Comparison of ENCODE assay signal across 8 cellular contexts in the genomic region with DNA sequence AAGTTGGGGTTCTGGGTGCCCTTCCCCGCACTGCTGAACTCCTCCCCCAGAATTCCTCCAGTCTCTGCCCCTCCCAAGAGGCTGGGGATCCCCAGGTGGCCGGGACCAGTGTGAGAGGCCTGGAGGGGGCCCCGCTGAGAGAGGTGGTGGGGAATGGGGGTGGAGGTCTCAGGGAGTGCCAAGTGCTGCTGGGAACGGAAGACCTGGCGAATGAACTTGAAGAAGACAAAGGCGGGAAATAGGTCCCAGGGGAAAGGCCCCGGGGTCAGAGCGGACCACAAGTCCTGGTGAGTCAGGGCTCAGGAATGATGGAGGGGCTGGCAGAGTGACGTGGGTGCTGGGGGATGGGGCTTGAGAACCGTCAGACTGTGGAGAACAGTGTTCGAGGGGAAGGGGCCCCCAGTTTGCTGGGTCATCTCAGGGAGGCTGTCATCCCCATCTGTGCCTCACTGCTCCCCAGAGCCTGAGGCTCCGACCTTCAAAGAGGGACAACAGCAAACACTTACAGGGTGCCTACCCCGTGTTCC. TPM values are rescaled to one million over a fixed set of nuclear protein-coding genes. Genes with fewer than 3 reads are reported as not detected.
DNase-seq lines count a peak whose midpoint lies in the region; FAIRE-seq and TF ChIP-seq lines count a peak whose summit lies in the region.

No MANE protein-coding gene starts in this region.

- H4K91ac ChIP-seq in H1 (replicated peaks; ENCODE audit: insufficient read length, low read length), result peak overlapping the region; percentile 59
- H4K91ac ChIP-seq in mesenchymal stem cell (ENCODE audit: low read length), result peak overlapping the region; percentile 89

- H3K14ac ChIP-seq in H1 (ENCODE audit: insufficient read length), result no peak overlapping the region
- peak overlapping the region in 1 of 2 experiments; percentile 96 for H3K14ac ChIP-seq in mesenchymal stem cell (ENCODE audit: low read length in 2 of 2)

- H3K36me3 ChIP-seq in H1 (ENCODE audit: control insufficient read depth in 2 of 4, insufficient read depth in 4 of 4, low read length in 3 of 4) (no peaks in the 10 kb centered on the region; a peak in 1 of 8 replicates), mesenchymal stem cell (ENCODE audit: control insufficient read depth in 1 of 2, insufficient read depth in 2 of 2, low read depth in 1 of 2, low read length in 2 of 2) (no peaks in the 10 kb centered on the region), MM.1S (replicated peaks; ENCODE audit: insufficient read depth, low read length) (no peaks in the 10 kb centered on the region)

- no peak for TF ChIP-seq RAD21 in H1 (IDR thresholded peaks at IDR 0.05 in 1 of 2, conservative IDR thresholded peaks at IDR 0.05 in 1 of 2; ENCODE audit: low read depth in 2 of 2, low read length in 2 of 2)

- DNase-seq in AG08395 (ENCODE audit: low spot score) (peak; percentile 96), HuH-7 (ENCODE audit: low spot score) (peak; percentile 54), H1 (ENCODE audit: low read depth in 1 of 2, low spot score in 2 of 2) (peak; percentile 76 to 95), mesenchymal stem cell (peak; percentile 96), NCI-H510A treated with DMSO at 0.1 percent for 48 hours (lab: John Stamatoyannopoulos, UW) (no peak), T-helper 9 cell (no peak), MM.1S (no peak)
- no peak for DNase-seq in activated CD8-positive, alpha-beta memory T cell treated with anti-CD3 and anti-CD28 coated beads, Interleukin-2, amount 50 U/mL, for 4 hours

- H3K4me1 ChIP-seq in H1 (replicated peaks in 1 of 4; ENCODE audit: control insufficient read depth in 3 of 4, insufficient read depth in 4 of 4, low read length in 3 of 4) (peaks cover 3 to 9% (median 7%) of the 10 kb centered on the region in 4 experiments), mesenchymal stem cell (ENCODE audit: control insufficient read depth, insufficient read depth, low read depth, low read length) (peaks cover 20% of the 10 kb centered on the region), MM.1S (ENCODE audit: low read length) (no peaks in the 10 kb centered on the region)

- no peak overlapping the region for H3K56ac ChIP-seq in H1 (replicated peaks; ENCODE audit: insufficient read length, low read depth, low read length)

- CTCF ChIA-PET in H1 (lab: Charles Lee; ENCODE audit: partially characterized antibody), result interaction anchor here (1.1 to 14.7 kb wide), 21 partner anchors 7 to 70 kb away, joined by 3 to 316 read pairs (median 7); a partner anchor contains a TSS

- TF ChIP-seq EP300 in H1 (IDR thresholded peaks at IDR 0.05; ENCODE audit: borderline replicate concordance in 1 of 2, low read depth in 2 of 2, low read length in 2 of 2), result no peak

- peak overlapping the region; percentile 62 for H2BK20ac ChIP-seq in H1 (ENCODE audit: low read length)

- no peak overlapping the region for H2AK5ac ChIP-seq in H1 (ENCODE audit: low read depth, low read length)
- peak overlapping the region; percentile 27 for H2AK5ac ChIP-seq in mesenchymal stem cell (ENCODE audit: low read length, severe bottlenecking)

- H3K4me2 ChIP-seq in H1 (ENCODE audit: insufficient read depth in 1 of 2, low read depth in 2 of 2, low read length in 2 of 2) (peak overlapping the region; percentile 32 to 61), mesenchymal stem cell (ENCODE audit: low read length, poor library complexity, severe bottlenecking) (peak overlapping the region; percentile 0), MM.1S (ENCODE audit: low read depth, low read length) (no peak overlapping the region)

- H2BK15ac ChIP-seq in H1 (ENCODE audit: low read length) (no peak overlapping the region), mesenchymal stem cell (ENCODE audit: low read depth, poor library complexity, severe bottlenecking) (peak overlapping the region; percentile 85)

- H4K5ac ChIP-seq in H1 (ENCODE audit: insufficient read length, low read depth, low read length), result peak overlapping the region; percentile 42

- TF ChIP-seq CTCF in H1 (IDR thresholded peaks at IDR 0.05; ENCODE audit: control extremely low read depth in 1 of 3, insufficient read depth in 1 of 3, low read depth in 1 of 3, low read length in 3 of 3) (no peak), MM.1S (IDR thresholded peaks at IDR 0.05; ENCODE audit: low read length) (no peak)

- H3K4ac ChIP-seq in H1 (replicated peaks; ENCODE audit: insufficient read length, low read depth, low read length), result peak overlapping the region; percentile 70
- H3K4ac ChIP-seq in mesenchymal stem cell (ENCODE audit: low read depth in 1 of 2, low read length in 2 of 2), result peak overlapping the region; percentile 90 to 96

- H4K20me1 ChIP-seq in H1 (replicated peaks in 1 of 2; ENCODE audit: control insufficient read depth in 1 of 2, insufficient read depth in 2 of 2, low read length in 2 of 2) (peaks cover 12 to 26% of the 10 kb centered on the region in 2 experiments), MM.1S (ENCODE audit: insufficient read depth, low read length) (no peaks in the 10 kb centered on the region)

- no peaks in the 10 kb centered on the region for H3K23me2 ChIP-seq in H1 (ENCODE audit: low read depth, low read length)

- H2BK12ac ChIP-seq in H1 (ENCODE audit: low read depth, low read length) (peak overlapping the region; percentile 21), mesenchymal stem cell (ENCODE audit: low read length in 2 of 2) (peak overlapping the region; percentile 76 to 93)

- 0 out of 3 replicates have a peak, but pooled peaks of 1 of the 2 experiments have one; percentile 23 for TF ChIP-seq POLR2A in H1 (IDR thresholded peaks at IDR 0.05; ENCODE audit: control extremely low read depth in 1 of 2, low read depth in 2 of 2, low read length in 2 of 2)

- WGBS in H1 (ENCODE audit: extremely low coverage in 1 of 2, insufficient coverage in 1 of 2, insufficient read length in 1 of 2, insufficient replicate concordance in 2 of 2, low coverage in 1 of 2, low lambda C conversion rate in 2 of 2, missing lambda C conversion rate in 1 of 2), 2 experiments, result 14% methylated on average over 10 of the region's 13 CpGs; no CpG with 5 or more reads in 1 of the 2 experiments
- WGBS in mesenchymal stem cell, result under 1% methylated on average over 11 of the region's 13 CpGs

- H3K27me3 ChIP-seq in H1 (replicated peaks in 1 of 4; ENCODE audit: control insufficient read depth in 3 of 4, extremely low read depth in 1 of 4, insufficient read depth in 3 of 4, low read length in 3 of 4) (no peaks in the 10 kb centered on the region), mesenchymal stem cell (ENCODE audit: control insufficient read depth in 1 of 2, insufficient read depth in 1 of 2, low read length in 2 of 2) (peaks cover 18 to 69% of the 10 kb centered on the region in 2 experiments), MM.1S (replicated peaks; ENCODE audit: insufficient read depth, low read length) (peaks cover 96% of the 10 kb centered on the region)

- H3K4me3 ChIP-seq in H1 (ENCODE audit: extremely low read depth in 1 of 4, insufficient read depth in 2 of 4, low read depth in 3 of 4, low read length in 4 of 4), result peak overlapping the region in 2 of 4 experiments; percentile 2 to 36; a peak in 2 of 8 replicates
- H3K4me3 ChIP-seq in mesenchymal stem cell (ENCODE audit: insufficient read depth in 1 of 2, low read depth in 1 of 2, low read length in 2 of 2), result peak overlapping the region in 1 of 2 experiments; percentile 23
- H3K4me3 ChIP-seq in MM.1S (ENCODE audit: low read length), result no peak overlapping the region

- H2AFZ ChIP-seq in H1 (ENCODE audit: low read length), result no peak overlapping the region
- H2AFZ ChIP-seq in mesenchymal stem cell (ENCODE audit: low read depth, low read length), result no peak overlapping the region
- H2AFZ ChIP-seq in MM.1S (ENCODE audit: low read length), result no peak overlapping the region

- H4K8ac ChIP-seq in H1 (ENCODE audit: extremely low read depth, insufficient read depth, low read length) (peak overlapping the region; percentile 62; the same call in 1 of the 2 replicates), mesenchymal stem cell (ENCODE audit: low read length) (peak overlapping the region; percentile 85)

- POLR2A ChIA-PET in H1 (lab: Charles Lee; ENCODE audit: partially characterized antibody), result interaction anchor here (0.7 to 5.3 kb wide), 6 partner anchors 10 to 61 kb away, joined by 3 to 19 read pairs (median 5); no protein-coding TSS in a partner anchor

- FAIRE-seq in H1 (lab: Jason Lieb, UNC), result no peak

- no peak overlapping the region for H3K23ac ChIP-seq in H1 (ENCODE audit: insufficient read length)
- H3K23ac ChIP-seq in mesenchymal stem cell (ENCODE audit: low read length in 2 of 2), result no peak overlapping the region

- no peaks in the 10 kb centered on the region for H3K9me2 ChIP-seq in MM.1S (replicated peaks; ENCODE audit: insufficient read depth, low read length)

- peak overlapping the region; percentile 63 for H3K27ac ChIP-seq in H1 (ENCODE audit: low read depth, low read length)
- H3K27ac ChIP-seq in mesenchymal stem cell (ENCODE audit: low read length, poor library complexity, severe bottlenecking), result peak overlapping the region; percentile 36
- no peak overlapping the region for H3K27ac ChIP-seq in MM.1S (ENCODE audit: low read length)

- H3K79me2 ChIP-seq in H1 (ENCODE audit: control insufficient read depth in 1 of 2, insufficient read depth in 2 of 2, low read length in 2 of 2) (peaks cover 0 to 29% of the 10 kb centered on the region in 2 experiments; a peak in 1 of 4 replicates), MM.1S (ENCODE audit: low read length) (no peaks in the 10 kb centered on the region)

- H3K9ac ChIP-seq in H1 (replicated peaks in 1 of 4; ENCODE audit: extremely low read depth in 1 of 4, low read depth in 3 of 4, low read length in 3 of 4) (no peak overlapping the region; a peak in 1 of 7 replicates), mesenchymal stem cell (ENCODE audit: low read length) (peak overlapping the region; percentile 66), MM.1S (ENCODE audit: low read length) (no peak overlapping the region)

- H3K9me3 ChIP-seq in H1 (ENCODE audit: insufficient read depth in 2 of 2, low read depth in 1 of 2, low read length in 1 of 2), result no peaks in the 10 kb centered on the region
- H3K9me3 ChIP-seq in mesenchymal stem cell (ENCODE audit: control insufficient read depth, low read length), result no peaks in the 10 kb centered on the region
- H3K9me3 ChIP-seq in MM.1S (replicated peaks; ENCODE audit: insufficient read depth, low read length), result no peaks in the 10 kb centered on the region

- H2BK120ac ChIP-seq in H1 (replicated peaks; ENCODE audit: low read depth, low read length) (peak overlapping the region; percentile 38), mesenchymal stem cell (ENCODE audit: low read depth, low read length) (peak overlapping the region; percentile 90)

- peak overlapping the region; percentile 54 for H2BK5ac ChIP-seq in H1 (ENCODE audit: low read depth, low read length)
- H2BK5ac ChIP-seq in mesenchymal stem cell (ENCODE audit: low read depth, low read length, poor library complexity, severe bottlenecking), result peak overlapping the region; percentile 68

- no peaks in the 10 kb centered on the region for H3F3A ChIP-seq in MM.1S (ENCODE audit: insufficient read depth, low read length)

- peaks cover 11% of the 10 kb centered on the region; the same call in 1 of the 2 replicates for H3K79me1 ChIP-seq in H1 (ENCODE audit: low read depth, low read length)
- H3K79me1 ChIP-seq in mesenchymal stem cell (replicated peaks; ENCODE audit: low read length, poor library complexity, severe bottlenecking), result no peaks in the 10 kb centered on the region

- H3K18ac ChIP-seq in H1 (ENCODE audit: extremely low read depth, low read length) (peak overlapping the region; percentile 26), mesenchymal stem cell (ENCODE audit: low read depth in 1 of 2, low read length in 2 of 2) (peak overlapping the region; percentile 80 to 97)

RNA-seq across cellular contexts. Expression of a gene that starts 15.8 kb away (rescaled TPM):
- total RNA-seq in H1 (2021; fragmentation: NEBNext Ultra II Directional; extraction: Animal tissue kit (Norgen Biotek cat#: 25700)), result 54.4 and 56.7 TPM in 2 replicates
- 31.3 and 54.9 TPM in 2 replicates for polyA plus RNA-seq in H1 (2011; rRNA removed)
- 41.1 TPM for polyA plus RNA-seq in H1 (2011; cell fraction: cytosol; rRNA removed)
- polyA plus RNA-seq in H1 (2011; cell fraction: nucleus; rRNA removed), result 64.3 TPM
- polyA plus RNA-seq in H1 (2012, experiment 1 of 2), result 24.6 to 51.9 TPM (median 43.4 TPM) in 4 replicates
- 38.5 TPM for polyA plus RNA-seq in H1 (2012, experiment 2 of 2)
- polyA plus RNA-seq in H1 (2013, experiment 1 of 2), result 38.5 TPM
- 37.7 TPM for polyA plus RNA-seq in H1 (2013, experiment 2 of 2)
- polyA minus RNA-seq in H1 (2011; rRNA and poly(A)+ RNA removed), result 36.8 and 59.4 TPM in 2 replicates
- 49.0 TPM for polyA minus RNA-seq in H1 (2011; cell fraction: cytosol; rRNA and poly(A)+ RNA removed)
- 26.7 TPM for polyA minus RNA-seq in H1 (2011; cell fraction: nucleus; rRNA and poly(A)+ RNA removed)
- 2.7 TPM for polyA plus RNA-seq in mesenchymal stem cell (2013, experiment 1 of 2)
- polyA plus RNA-seq in mesenchymal stem cell (2013, experiment 2 of 2), result 2.6 TPM

RNA-seq across cellular contexts. Expression of a gene that starts 35.5 kb away (rescaled TPM):
- 0.36 and 0.48 TPM in 2 replicates for total RNA-seq in H1 (2021; fragmentation: NEBNext Ultra II Directional; extraction: Animal tissue kit (Norgen Biotek cat#: 25700))
- 0.64 and 0.79 TPM in 2 replicates for polyA plus RNA-seq in H1 (2011; rRNA removed)
- 0.48 TPM for polyA plus RNA-seq in H1 (2011; cell fraction: cytosol; rRNA removed)
- 0.34 TPM for polyA plus RNA-seq in H1 (2011; cell fraction: nucleus; rRNA removed)
- 0.28 to 1.1 TPM (median 0.51 TPM) in 4 replicates for polyA plus RNA-seq in H1 (2012, experiment 1 of 2)
- 0.50 TPM for polyA plus RNA-seq in H1 (2012, experiment 2 of 2)
- polyA plus RNA-seq in H1 (2013, experiment 1 of 2), result 1.3 TPM
- 1.2 TPM for polyA plus RNA-seq in H1 (2013, experiment 2 of 2)
- 0.13 and 0.22 TPM in 2 replicates for polyA minus RNA-seq in H1 (2011; rRNA and poly(A)+ RNA removed)
- not detected for polyA minus RNA-seq in H1 (2011; cell fraction: cytosol; rRNA and poly(A)+ RNA removed)
- polyA minus RNA-seq in H1 (2011; cell fraction: nucleus; rRNA and poly(A)+ RNA removed), result 0.20 TPM
- 0.01 TPM for polyA plus RNA-seq in mesenchymal stem cell (2013, experiment 1 of 2)
- polyA plus RNA-seq in mesenchymal stem cell (2013, experiment 2 of 2), result not detected

RNA-seq across cellular contexts. Expression of a gene that starts 40.3 kb away (rescaled TPM):
- 1.8 and 2.0 TPM in 2 replicates for total RNA-seq in H1 (2021; fragmentation: NEBNext Ultra II Directional; extraction: Animal tissue kit (Norgen Biotek cat#: 25700))
- 2.5 and 2.6 TPM in 2 replicates for polyA plus RNA-seq in H1 (2011; rRNA removed)
- 4.0 TPM for polyA plus RNA-seq in H1 (2011; cell fraction: cytosol; rRNA removed)
- 7.7 TPM for polyA plus RNA-seq in H1 (2011; cell fraction: nucleus; rRNA removed)
- polyA plus RNA-seq in H1 (2012, experiment 1 of 2), result 1.7 to 2.6 TPM (median 1.7 TPM) in 4 replicates
- 1.2 TPM for polyA plus RNA-seq in H1 (2012, experiment 2 of 2)
- polyA plus RNA-seq in H1 (2013, experiment 1 of 2), result 1.1 TPM
- 0.96 TPM for polyA plus RNA-seq in H1 (2013, experiment 2 of 2)
- polyA minus RNA-seq in H1 (2011; rRNA and poly(A)+ RNA removed), result 1.9 and 3.2 TPM in 2 replicates
- 3.2 TPM for polyA minus RNA-seq in H1 (2011; cell fraction: cytosol; rRNA and poly(A)+ RNA removed)
- 6.3 TPM for polyA minus RNA-seq in H1 (2011; cell fraction: nucleus; rRNA and poly(A)+ RNA removed)
- polyA plus RNA-seq in mesenchymal stem cell (2013, experiment 1 of 2), result not detected
- not detected for polyA plus RNA-seq in mesenchymal stem cell (2013, experiment 2 of 2)

RNA-seq across cellular contexts. Expression of a gene that starts 57.0 kb away (rescaled TPM):
- 0.45 and 0.54 TPM in 2 replicates for total RNA-seq in H1 (2021; fragmentation: NEBNext Ultra II Directional; extraction: Animal tissue kit (Norgen Biotek cat#: 25700))
- polyA plus RNA-seq in H1 (2011; rRNA removed), result 0.35 and 0.67 TPM in 2 replicates
- polyA plus RNA-seq in H1 (2011; cell fraction: cytosol; rRNA removed), result 0.69 TPM
- 2.5 TPM for polyA plus RNA-seq in H1 (2011; cell fraction: nucleus; rRNA removed)
- 0.47 to 1.3 TPM (median 0.98 TPM) in 4 replicates for polyA plus RNA-seq in H1 (2012, experiment 1 of 2)
- 0.45 TPM for polyA plus RNA-seq in H1 (2012, experiment 2 of 2)
- polyA plus RNA-seq in H1 (2013, experiment 1 of 2), result 0.20 TPM
- 0.17 TPM for polyA plus RNA-seq in H1 (2013, experiment 2 of 2)
- polyA minus RNA-seq in H1 (2011; rRNA and poly(A)+ RNA removed), result 0.39 and 0.76 TPM in 2 replicates
- polyA minus RNA-seq in H1 (2011; cell fraction: cytosol; rRNA and poly(A)+ RNA removed), result not detected
- polyA minus RNA-seq in H1 (2011; cell fraction: nucleus; rRNA and poly(A)+ RNA removed), result 0.50 TPM
- 0.01 TPM for polyA plus RNA-seq in mesenchymal stem cell (2013, experiment 1 of 2)
- polyA plus RNA-seq in mesenchymal stem cell (2013, experiment 2 of 2), result 0.01 TPM

Comparison
In these comparisons a context has a peak if more than half of its experiments do, and no peak if none do; other contexts are left out.
1. DNase-seq: peak in AG08395 (single experiment), HuH-7 (single experiment), H1 (2 of 2) and mesenchymal stem cell (single experiment); none in activated CD8-positive, alpha-beta memory T cell treated with anti-CD3 and anti-CD28 coated beads, Interleukin-2, amount 50 U/mL, for 4 hours (single experiment), NCI-H510A treated with DMSO at 0.1 percent for 48 hours (single experiment), T-helper 9 cell (single experiment) and MM.1S (single experiment).